ENCODE assay signal across 18 cellular contexts in the genomic region with DNA sequence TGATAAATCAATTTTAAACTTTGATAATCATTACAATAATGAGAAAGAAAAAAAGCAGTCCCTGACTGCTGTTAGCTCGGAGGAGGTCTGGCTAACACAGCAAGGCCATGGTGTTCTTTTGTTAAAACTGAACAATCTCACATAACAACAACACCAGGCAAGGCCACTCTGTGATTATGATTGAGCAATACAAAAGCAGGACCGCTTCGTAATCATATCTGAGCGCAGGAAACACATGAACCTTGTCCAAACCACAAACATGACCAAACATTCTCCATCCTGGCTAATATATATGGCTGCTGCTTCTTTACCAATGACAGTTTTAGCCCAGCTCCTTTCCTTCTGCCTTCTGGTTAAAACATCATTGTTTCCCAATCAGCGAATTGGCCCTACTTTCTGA.
DNase-seq lines count a peak whose midpoint lies in the region; ATAC-seq and TF ChIP-seq lines count a peak whose summit lies in the region.
"Had no signal": no experiment of that assay in that cellular context is flagged by ENCODE, and none has a peak within 500 bp of the region (broad histone marks: within the 10 kb centered on the region; RNA-seq: fewer than 3 reads in every experiment).

No MANE protein-coding gene starts in this region.

- TF ChIP-seq EP300 in sigmoid colon (IDR thresholded peaks at IDR 0.05) = no peak

- H3K9me3 ChIP-seq in breast epithelium (no peaks in the 10 kb centered on the region), sigmoid colon (no peaks in the 10 kb centered on the region)

- H3K4me1 Mint-ChIP-seq in MCF 10A (ENCODE audit: insufficient read depth, unreplicated experiment) = peaks cover 6% of the 10 kb centered on the region
- H3K4me1 Mint-ChIP-seq in stimulated activated naive CD8-positive, alpha-beta T cell treated with anti-CD3 and anti-CD28 coated beads, Interleukin-15, amount 100 ng/mL, for 72 hours = no peaks in the 10 kb centered on the region
- H3K4me1 Mint-ChIP-seq: nephron had no signal

- no peak overlapping the region for H3K4me3 ChIP-seq in breast epithelium
- no peak overlapping the region for H3K4me3 ChIP-seq in fibroblast of pulmonary artery (replicated peaks; ENCODE audit: low read depth, low read length)
- no peak overlapping the region for H3K4me3 ChIP-seq in sigmoid colon

- intact Hi-C loops in MCF 10A (cut with micrococcal nuclease) = no loop called here
- intact Hi-C loops in breast epithelium (cut with DNase I; ENCODE audit: low total_unique reads) = no loop called here
- intact Hi-C loops in sigmoid colon (cut with DNase I) = no loop called here

- H3K27me3 Mint-ChIP-seq in MCF 10A (ENCODE audit: insufficient read depth, unreplicated experiment) = peaks cover 53% of the 10 kb centered on the region
- no peaks in the 10 kb centered on the region for H3K27me3 Mint-ChIP-seq in stimulated activated naive CD8-positive, alpha-beta T cell treated with anti-CD3 and anti-CD28 coated beads, Interleukin-15, amount 100 ng/mL, for 72 hours

- H3K4me1 ChIP-seq in breast epithelium (no peaks in the 10 kb centered on the region), sigmoid colon (no peaks in the 10 kb centered on the region)

- 49 to 59% methylated on average over 5 of the region's 5 CpGs for whole genome bisulfite sequencing in sigmoid colon, 2 donors

- TF ChIP-seq POLR2A in breast epithelium (IDR thresholded peaks at IDR 0.05) = no peak
- no peak for TF ChIP-seq POLR2A in sigmoid colon (IDR thresholded peaks at IDR 0.05)

- H3K36me3 Mint-ChIP-seq in MCF 10A (ENCODE audit: insufficient read depth, unreplicated experiment) = no peaks in the 10 kb centered on the region

- BruUV-seq in MCF 10A (replicated peaks; lab: Mats Ljungman, UMichigan) = no TSS peak

- no peak for TF ChIP-seq CTCF in MCF 10A (IDR thresholded peaks at IDR 0.05; ENCODE audit: unreplicated experiment)
- no peak for TF ChIP-seq CTCF in breast epithelium (IDR thresholded peaks at IDR 0.05)
- TF ChIP-seq CTCF in fibroblast of pulmonary artery (IDR thresholded peaks at IDR 0.05; ENCODE audit: low read length, missing control alignments) = no peak
- TF ChIP-seq CTCF in sigmoid colon (IDR thresholded peaks at IDR 0.05) = no peak

- no peak overlapping the region for H3K4me3 Mint-ChIP-seq in MCF 10A (ENCODE audit: unreplicated experiment)
- no peak overlapping the region for H3K4me3 Mint-ChIP-seq in stimulated activated naive CD8-positive, alpha-beta T cell treated with anti-CD3 and anti-CD28 coated beads, Interleukin-15, amount 100 ng/mL, for 72 hours
- H3K4me3 Mint-ChIP-seq: nephron had no signal

- H3K27ac ChIP-seq in breast epithelium (no peak overlapping the region), sigmoid colon (no peak overlapping the region)

- CTCF ChIA-PET in MCF 10A (lab: Yijun Ruan, JAX) = no interaction called here

- peaks cover 0 to 9% of the 10 kb centered on the region in 2 donors for H3K27me3 ChIP-seq in breast epithelium
- no peaks in the 10 kb centered on the region for H3K27me3 ChIP-seq in sigmoid colon

- peak; percentile 64 for DNase-seq in MCF 10A (ENCODE audit: unreplicated experiment)
- no peak for DNase-seq in breast epithelium (ENCODE audit: low spot score in 2 of 2)
- DNase-seq in UCSD-AML1 (lab: John Stamatoyannopoulos, UW; ENCODE audit: unreplicated experiment) = peak; percentile 6
- DNase-seq in fibroblast of pulmonary artery (ENCODE audit: low read depth) = peak; percentile 91
- no peak for DNase-seq in stimulated activated naive CD8-positive, alpha-beta T cell treated with anti-CD3 and anti-CD28 coated beads, Interleukin-15, amount 100 ng/mL, for 72 hours
- DNase-seq in SHP77 treated with DMSO at 0.1 percent for 48 hours (lab: John Stamatoyannopoulos, UW) = no peak
- DNase-seq in sigmoid colon = no peak
- DNase-seq: ACHN; activated CD4-positive, alpha-beta T cell treated with anti-CD3 and anti-CD28 coated beads, Interleukin-2, amount 50 U/mL, for 48 hours; Calu3; foreskin melanocyte; NCI-H1092 treated with DMSO at 0.1 percent for 48 hours; NCI-H345; retina; stimulated activated CD4-positive, alpha-beta T cell treated with anti-CD3 and anti-CD28 coated beads, Interleukin-2, amount 100 ng/mL, for 24 hours; stimulated activated CD8-positive, alpha-beta memory T cell treated with anti-CD3 and anti-CD28 coated beads, Interleukin-4, amount 100 ng/mL, for 48 hours had no signal

- POLR2A ChIA-PET in MCF 10A (lab: Yijun Ruan, JAX) = no interaction called here

- no peak for ATAC-seq in stimulated activated naive CD8-positive, alpha-beta T cell treated with anti-CD3 and anti-CD28 coated beads, Interleukin-15, amount 100 ng/mL, for 72 hours
- no peak for ATAC-seq in HG02610 (IDR thresholded peaks at IDR 0.05; ENCODE audit: unreplicated experiment)

- H3K36me3 ChIP-seq in breast epithelium = no peaks in the 10 kb centered on the region
- no peaks in the 10 kb centered on the region for H3K36me3 ChIP-seq in sigmoid colon

- H3K9me3 Mint-ChIP-seq in MCF 10A (ENCODE audit: unreplicated experiment) = no peaks in the 10 kb centered on the region
- no peaks in the 10 kb centered on the region for H3K9me3 Mint-ChIP-seq in stimulated activated naive CD8-positive, alpha-beta T cell treated with anti-CD3 and anti-CD28 coated beads, Interleukin-15, amount 100 ng/mL, for 72 hours
- H3K9me3 Mint-ChIP-seq: nephron had no signal

- H3K27ac Mint-ChIP-seq in MCF 10A (ENCODE audit: low read depth, unreplicated experiment) = no peak overlapping the region
- no peak overlapping the region for H3K27ac Mint-ChIP-seq in stimulated activated naive CD8-positive, alpha-beta T cell treated with anti-CD3 and anti-CD28 coated beads, Interleukin-15, amount 100 ng/mL, for 72 hours
- H3K27ac Mint-ChIP-seq: nephron had no signal

Comparison
In these comparisons a context has a peak if more than half of its experiments do, and no peak if none do; other contexts are left out.
1. DNase-seq: peak in MCF 10A (single experiment), UCSD-AML1 (single experiment) and fibroblast of pulmonary artery (single experiment); none in breast epithelium (0 of 2), stimulated activated naive CD8-positive, alpha-beta T cell treated with anti-CD3 and anti-CD28 coated beads, Interleukin-15, amount 100 ng/mL, for 72 hours (0 of 2), SHP77 treated with DMSO at 0.1 percent for 48 hours (single experiment) and sigmoid colon (single experiment).